In genomic region chr2:187220100-187220499, GRCh38 we compare ENCODE assay signal across 9 cellular contexts.
"Had no signal": no experiment of that assay in that cellular context is flagged by ENCODE, and none has a peak within 500 bp of the region (broad histone marks: within the 10 kb centered on the region; RNA-seq: fewer than 3 reads in every experiment).

No MANE protein-coding gene starts in this region.

- FAIRE-seq: H1, H54, HTR-8/SVneo, K562 had no signal

- ATAC-seq: GM23338, K562 had no signal

- H3K4me3 ChIP-seq: GM23338, K562 had no signal

- H2AFZ ChIP-seq: GM23338 had no signal

- H3K4me2 ChIP-seq: GM23338 had no signal

- DNase-seq: H9, HCEC 1CT, IMR-90, KG1 had no signal
